In genomic region chr1:89810880-89811279, GRCh38 we compare ENCODE assay signal across 2 cellular contexts.
TF ChIP-seq lines count a peak whose summit lies in the region.

No MANE protein-coding gene starts in this region.

TF ChIP-seq in A549, 52 proteins besides CTCF, POLR2A, EP300 and RAD21 (continued from another document):
- no peak for TF ChIP-seq JUNB (IDR thresholded peaks at IDR 0.05)
- no peak for TF ChIP-seq CBX8 (IDR thresholded peaks at IDR 0.05)
- no peak for TF ChIP-seq ESRRA (IDR thresholded peaks at IDR 0.05; ENCODE audit: borderline replicate concordance, low read length)
- no peak for TF ChIP-seq TP53 (CRISPR knock-in tag; IDR thresholded peaks at IDR 0.05)
- TF ChIP-seq USF2 (IDR thresholded peaks at IDR 0.05) = no peak
- no peak for TF ChIP-seq SMC3 (IDR thresholded peaks at IDR 0.05)
- TF ChIP-seq, protein P1, sequence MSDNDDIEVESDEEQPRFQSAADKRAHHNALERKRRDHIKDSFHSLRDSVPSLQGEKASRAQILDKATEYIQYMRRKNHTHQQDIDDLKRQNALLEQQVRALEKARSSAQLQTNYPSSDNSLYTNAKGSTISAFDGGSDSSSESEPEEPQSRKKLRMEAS (IDR thresholded peaks at IDR 0.05) = no peak
- TF ChIP-seq, protein P2, sequence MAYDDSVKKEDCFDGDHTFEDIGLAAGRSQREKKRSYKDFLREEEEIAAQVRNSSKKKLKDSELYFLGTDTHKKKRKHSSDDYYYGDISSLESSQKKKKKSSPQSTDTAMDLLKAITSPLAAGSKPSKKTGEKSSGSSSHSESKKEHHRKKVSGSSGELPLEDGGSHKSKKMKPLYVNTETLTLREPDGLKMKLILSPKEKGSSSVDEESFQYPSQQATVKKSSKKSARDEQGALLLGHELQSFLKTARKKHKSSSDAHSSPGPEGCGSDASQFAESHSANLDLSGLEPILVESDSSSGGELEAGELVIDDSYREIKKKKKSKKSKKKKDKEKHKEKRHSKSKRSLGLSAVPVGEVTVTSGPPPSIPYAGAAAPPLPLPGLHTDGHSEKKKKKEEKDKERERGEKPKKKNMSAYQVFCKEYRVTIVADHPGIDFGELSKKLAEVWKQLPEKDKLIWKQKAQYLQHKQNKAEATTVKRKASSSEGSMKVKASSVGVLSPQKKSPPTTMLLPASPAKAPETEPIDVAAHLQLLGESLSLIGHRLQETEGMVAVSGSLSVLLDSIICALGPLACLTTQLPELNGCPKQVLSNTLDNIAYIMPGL (CRISPR knock-in tag; IDR thresholded peaks at IDR 0.05; ENCODE audit: borderline replicate concordance) = no peak
- no peak for TF ChIP-seq CHD2 (IDR thresholded peaks at IDR 0.05; ENCODE audit: low read length, partially characterized antibody)
- TF ChIP-seq EHF (CRISPR knock-in tag; IDR thresholded peaks at IDR 0.05) = no peak
- no peak for TF ChIP-seq CBX2 (IDR thresholded peaks at IDR 0.05; ENCODE audit: borderline replicate concordance, low read depth)
- no peak for TF ChIP-seq CEBPB (IDR thresholded peaks at IDR 0.05)
TF ChIP-seq in A549: peak in this region for 0.

TF ChIP-seq in K562, 482 proteins besides CTCF, POLR2A, EP300 and RAD21 (continued from another document):
- no peak for TF ChIP-seq PATZ1 (CRISPR knock-in tag; IDR thresholded peaks at IDR 0.05; ENCODE audit: borderline replicate concordance)
- no peak for TF ChIP-seq ZNF445 (CRISPR knock-in tag; IDR thresholded peaks at IDR 0.05; ENCODE audit: low read depth)
- TF ChIP-seq ATF7 (IDR thresholded peaks at IDR 0.05) = no peak
